Comparison of ENCODE assay signal across 1 cellular context in the genomic region with DNA sequence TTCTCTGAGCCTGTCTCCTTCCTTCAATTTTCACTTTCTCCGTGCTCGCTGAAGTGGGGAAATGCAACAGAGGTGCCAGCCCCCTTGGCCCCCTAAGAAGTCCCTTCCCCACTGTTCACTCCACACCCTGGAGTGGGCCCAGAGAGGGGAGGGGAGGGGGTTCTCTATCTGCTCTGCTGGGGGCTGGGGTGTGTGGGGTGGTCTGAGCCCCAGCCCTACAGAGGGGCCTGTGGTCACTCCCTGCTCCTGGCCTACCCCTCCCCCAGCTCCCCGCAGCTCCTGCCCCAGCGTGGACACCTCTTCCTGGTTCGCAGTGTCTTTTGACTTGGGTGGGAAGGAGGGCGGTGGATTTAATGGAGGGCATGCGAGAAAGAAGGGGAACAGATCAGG.
A peak's percentile ranks its signal among the peaks of the same experiment; 100 is the strongest.
TF ChIP-seq lines count a peak whose summit lies in the region.

No MANE protein-coding gene starts in this region.

TF ChIP-seq in K562, 482 proteins besides CTCF, POLR2A, EP300 and RAD21:
- no peak for TF ChIP-seq SAFB (IDR thresholded peaks at IDR 0.05; ENCODE audit: borderline replicate concordance, low read depth, low read length)
- TF ChIP-seq ZBTB7A (IDR thresholded peaks at IDR 0.05; ENCODE audit: borderline replicate concordance, control insufficient read depth, low read depth, low read length), result 0 out of 2 replicates have a peak, but pooled peaks have one; percentile 37
- TF ChIP-seq, protein P1, sequence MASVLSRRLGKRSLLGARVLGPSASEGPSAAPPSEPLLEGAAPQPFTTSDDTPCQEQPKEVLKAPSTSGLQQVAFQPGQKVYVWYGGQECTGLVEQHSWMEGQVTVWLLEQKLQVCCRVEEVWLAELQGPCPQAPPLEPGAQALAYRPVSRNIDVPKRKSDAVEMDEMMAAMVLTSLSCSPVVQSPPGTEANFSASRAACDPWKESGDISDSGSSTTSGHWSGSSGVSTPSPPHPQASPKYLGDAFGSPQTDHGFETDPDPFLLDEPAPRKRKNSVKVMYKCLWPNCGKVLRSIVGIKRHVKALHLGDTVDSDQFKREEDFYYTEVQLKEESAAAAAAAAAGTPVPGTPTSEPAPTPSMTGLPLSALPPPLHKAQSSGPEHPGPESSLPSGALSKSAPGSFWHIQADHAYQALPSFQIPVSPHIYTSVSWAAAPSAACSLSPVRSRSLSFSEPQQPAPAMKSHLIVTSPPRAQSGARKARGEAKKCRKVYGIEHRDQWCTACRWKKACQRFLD (CRISPR knock-in tag; IDR thresholded peaks at IDR 0.05), result no peak
- TF ChIP-seq, protein P2, sequence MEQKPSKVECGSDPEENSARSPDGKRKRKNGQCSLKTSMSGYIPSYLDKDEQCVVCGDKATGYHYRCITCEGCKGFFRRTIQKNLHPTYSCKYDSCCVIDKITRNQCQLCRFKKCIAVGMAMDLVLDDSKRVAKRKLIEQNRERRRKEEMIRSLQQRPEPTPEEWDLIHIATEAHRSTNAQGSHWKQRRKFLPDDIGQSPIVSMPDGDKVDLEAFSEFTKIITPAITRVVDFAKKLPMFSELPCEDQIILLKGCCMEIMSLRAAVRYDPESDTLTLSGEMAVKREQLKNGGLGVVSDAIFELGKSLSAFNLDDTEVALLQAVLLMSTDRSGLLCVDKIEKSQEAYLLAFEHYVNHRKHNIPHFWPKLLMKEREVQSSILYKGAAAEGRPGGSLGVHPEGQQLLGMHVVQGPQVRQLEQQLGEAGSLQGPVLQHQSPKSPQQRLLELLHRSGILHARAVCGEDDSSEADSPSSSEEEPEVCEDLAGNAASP (IDR thresholded peaks at IDR 0.05), result no peak
